Comparison of ENCODE assay signal across 8 cellular contexts in genomic region chr5:147887026-147887627, GRCh38. TPM values are rescaled to one million over a fixed set of nuclear protein-coding genes. Genes with fewer than 3 reads are reported as not detected.
A peak's percentile ranks its signal among the peaks of the same experiment; 100 is the strongest.
DNase-seq lines count a peak whose midpoint lies in the region; ATAC-seq and TF ChIP-seq lines count a peak whose summit lies in the region.

No MANE protein-coding gene starts in this region.

- no peaks in the 10 kb centered on the region for H3K27me3 Mint-ChIP-seq in MCF 10A (ENCODE audit: insufficient read depth, unreplicated experiment)
- H3K27me3 Mint-ChIP-seq in T-helper 17 cell = peaks cover 27% of the 10 kb centered on the region

- no peaks in the 10 kb centered on the region for H3K9me3 ChIP-seq in T-helper 17 cell (ENCODE audit: control insufficient read depth, low read length, poor library complexity, severe bottlenecking)

- H3K9me3 Mint-ChIP-seq in MCF 10A (ENCODE audit: unreplicated experiment) = no peaks in the 10 kb centered on the region

- DNase-seq in GM13977 (ENCODE audit: low spot score) = no peak
- DNase-seq in NCI-H2171 (lab: John Stamatoyannopoulos, UW) = peak; percentile 24
- DNase-seq in MCF 10A (ENCODE audit: unreplicated experiment) = peak; percentile 75
- DNase-seq in medulla oblongata (ENCODE audit: extremely low spot score) = peak; percentile 58
- DNase-seq in activated CD4-positive, alpha-beta T cell treated with anti-CD3 and anti-CD28 coated beads, Interleukin-2, amount 50 U/mL, for 4 hours = no peak
- no peak for DNase-seq in T-helper 17 cell
- DNase-seq in ecto neural progenitor cell (ENCODE audit: low spot score) = no peak

- TF ChIP-seq CTCF in GM13977 (IDR thresholded peaks at IDR 0.05; ENCODE audit: extremely low read depth, insufficient read depth, missing control alignments) (peak; percentile 53), MCF 10A (IDR thresholded peaks at IDR 0.05; ENCODE audit: unreplicated experiment) (peak; percentile 76)

- H3K27ac Mint-ChIP-seq in MCF 10A (ENCODE audit: low read depth, unreplicated experiment) (no peak overlapping the region), T-helper 17 cell (no peak overlapping the region)

- H3K4me1 Mint-ChIP-seq in MCF 10A (ENCODE audit: insufficient read depth, unreplicated experiment) (peaks cover 16% of the 10 kb centered on the region), T-helper 17 cell (peaks cover 3% of the 10 kb centered on the region)

- no peaks in the 10 kb centered on the region for H3K36me3 Mint-ChIP-seq in MCF 10A (ENCODE audit: insufficient read depth, unreplicated experiment)
- no peaks in the 10 kb centered on the region for H3K36me3 Mint-ChIP-seq in T-helper 17 cell (ENCODE audit: low read depth)

- CTCF ChIA-PET in MCF 10A (lab: Yijun Ruan, JAX) = interaction anchor here (0.6 to 17.8 kb wide), 29 partner anchors 9 to 1092 kb away, joined by 3 to 415 read pairs (median 5); partner anchors contain the start of gene SCGB3A2

- intact Hi-C loops in MCF 10A (cut with micrococcal nuclease) = loop anchor here (1.0 to 5.0 kb wide), 5 partner anchors 20 to 845 kb away; partner anchors contain the start of gene C5orf46

- in situ Hi-C loops in GM13977 (cut with MboI; ENCODE audit: low pct_unique_long_range_greater_than_20kb, low sequenced_read_pairs, unreplicated experiment) = no loop called here

- no peak for ATAC-seq in HG02623 (IDR thresholded peaks at IDR 0.05; ENCODE audit: unreplicated experiment)
- no peak for ATAC-seq in T-helper 17 cell

- BruUV-seq in MCF 10A (replicated peaks; lab: Mats Ljungman, UMichigan) = no TSS peak

- H3K4me3 Mint-ChIP-seq in MCF 10A (ENCODE audit: unreplicated experiment) = no peak overlapping the region
- H3K4me3 Mint-ChIP-seq in T-helper 17 cell = no peak overlapping the region

- POLR2A ChIA-PET in MCF 10A (lab: Yijun Ruan, JAX) = interaction anchor here (0.7 to 2.0 kb wide), 7 partner anchors 18 to 1086 kb away, joined by 3 to 11 read pairs (median 4); no protein-coding TSS in a partner anchor

RNA-seq across cellular contexts. Expression of gene SCGB3A2, which starts 8.6 kb away (rescaled TPM):
- total RNA-seq in MCF 10A (2022) (not detected in 2 replicates), T-helper 17 cell (not detected)

RNA-seq across cellular contexts. Expression of gene C5orf46, which starts 19.2 kb away (rescaled TPM):
- total RNA-seq in MCF 10A (2022) = 2.1 and 5.7 TPM in 2 replicates
- not detected for total RNA-seq in T-helper 17 cell

RNA-seq across cellular contexts. Expression of gene SPINK1, which starts 55.7 kb away (rescaled TPM):
- total RNA-seq in MCF 10A (2022) (1.5 and 4.0 TPM in 2 replicates), T-helper 17 cell (not detected)

Comparison
In these comparisons a context has a peak if more than half of its experiments do, and no peak if none do; other contexts are left out.
1. DNase-seq: peak in NCI-H2171 (single experiment), MCF 10A (single experiment) and medulla oblongata (single experiment); none in GM13977 (single experiment), activated CD4-positive, alpha-beta T cell treated with anti-CD3 and anti-CD28 coated beads, Interleukin-2, amount 50 U/mL, for 4 hours (0 of 2), T-helper 17 cell (0 of 3) and ecto neural progenitor cell (single experiment).